ENCODE assay signal across 8 cellular contexts in the genomic region with DNA sequence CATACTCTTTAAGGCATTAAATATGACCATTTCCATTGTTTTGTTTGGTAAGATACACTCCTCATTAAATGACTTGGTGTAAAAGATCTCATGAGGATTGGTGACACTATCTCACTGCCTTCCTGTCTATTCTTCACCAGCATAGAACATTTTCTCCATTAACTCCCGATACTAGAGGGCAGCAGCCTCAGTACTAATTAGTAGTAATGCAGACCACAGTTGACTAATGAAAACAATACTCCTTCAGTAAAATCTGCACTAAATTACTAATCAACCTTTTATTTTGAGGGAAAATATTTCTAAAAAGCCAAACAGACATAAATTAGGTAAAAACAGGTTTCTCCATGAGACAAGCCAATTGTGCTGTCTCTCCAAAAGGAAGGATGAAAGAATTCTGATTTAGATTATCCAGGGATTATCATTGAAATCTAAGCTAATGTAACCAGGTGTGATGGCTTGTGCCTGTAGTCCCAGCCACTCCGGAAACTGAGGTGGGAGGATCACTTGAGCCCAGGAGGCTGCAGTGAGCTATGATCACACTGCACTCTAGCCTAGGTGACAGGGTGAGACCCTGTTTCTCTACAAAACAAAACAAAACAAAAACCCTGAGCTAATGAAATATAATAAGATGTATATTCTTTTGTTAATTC. TPM values are rescaled to one million over a fixed set of nuclear protein-coding genes. Genes with fewer than 3 reads are reported as not detected.
DNase-seq lines count a peak whose midpoint lies in the region; ATAC-seq and TF ChIP-seq lines count a peak whose summit lies in the region.

No MANE protein-coding gene starts in this region.

- intact Hi-C loops in cardiac septum (cut with DNase I) (loop anchor here (2.0 kb wide), 1 partner anchor 60 kb away; no protein-coding TSS in a partner anchor), mammary epithelial cell (cut with micrococcal nuclease) (loop anchor here (1.0 to 2.0 kb wide), 4 partner anchors 54 to 182 kb away; no protein-coding TSS in a partner anchor)

- DNase-seq in cardiac muscle cell (ENCODE audit: low read depth in 1 of 2, low spot score in 1 of 2) (peak; percentile 66 to 77), cardiac septum (ENCODE audit: low spot score) (no peak), NCI-H2029 treated with DMSO at 0.1 percent for 48 hours (lab: John Stamatoyannopoulos, UW) (peak; percentile 65), mammary epithelial cell (peak; percentile 51), kidney glomerular epithelial cell (lab: John Stamatoyannopoulos, UW) (peak; percentile 34)
- DNase-seq in stimulated activated CD4-positive, alpha-beta T cell treated with anti-CD3 and anti-CD28 coated beads, Interleukin-4, amount 100 ng/mL, for 4 hours = peak; percentile 49 to 57

- CTCF ChIA-PET in mammary epithelial cell (lab: Charles Lee; ENCODE audit: low non-redundant PET) = interaction anchor here (0.8 to 1.1 kb wide), 4 partner anchors 10 to 78 kb away, joined by 3 to 13 read pairs (median 6); partner anchors contain the start of gene PGM2L1

- H3K4me3 ChIP-seq in cardiac muscle cell (no peak overlapping the region), mammary epithelial cell (replicated peaks in 1 of 3; ENCODE audit: insufficient read depth in 1 of 3, low read depth in 2 of 3, low read length in 3 of 3) (no peak overlapping the region)

- H3K79me2 ChIP-seq in mammary epithelial cell (ENCODE audit: insufficient read depth, low read length) = no peaks in the 10 kb centered on the region

- H4K20me1 ChIP-seq in mammary epithelial cell (ENCODE audit: insufficient read depth, low read length) = no peaks in the 10 kb centered on the region

- no peak for ATAC-seq in HG03354 (IDR thresholded peaks at IDR 0.05; ENCODE audit: poor library complexity, severe bottlenecking, unreplicated experiment)

- no TSS peak for BruUV-seq in mammary epithelial cell (replicated peaks; lab: Mats Ljungman, UMichigan)

- H3K4me2 ChIP-seq in mammary epithelial cell (ENCODE audit: insufficient read depth, low read depth, low read length) = peak overlapping the region; percentile 18

- peak overlapping the region; percentile 62 for H2AFZ ChIP-seq in mammary epithelial cell (ENCODE audit: low read depth, low read length)

- H3K9ac ChIP-seq in mammary epithelial cell (ENCODE audit: insufficient read depth, low read length) = no peak overlapping the region

- dilution Hi-C loops in mammary epithelial cell (cut with HindIII; ENCODE audit: low sequenced_read_pairs) = no loop called here

- H3K4me1 ChIP-seq in cardiac muscle cell (ENCODE audit: low read depth) = no peaks in the 10 kb centered on the region
- peaks cover 4% of the 10 kb centered on the region for H3K4me1 ChIP-seq in mammary epithelial cell (ENCODE audit: insufficient read depth, low read length)

- H3K36me3 ChIP-seq in cardiac muscle cell (no peaks in the 10 kb centered on the region), mammary epithelial cell (ENCODE audit: insufficient read depth, low read length) (no peaks in the 10 kb centered on the region)

- H3K27me3 ChIP-seq in cardiac muscle cell = no peaks in the 10 kb centered on the region
- no peaks in the 10 kb centered on the region for H3K27me3 ChIP-seq in mammary epithelial cell (ENCODE audit: insufficient read depth, low read length)

- peak; percentile 78 for TF ChIP-seq CTCF in cardiac muscle cell (IDR thresholded peaks at IDR 0.05; ENCODE audit: low read depth, low read length)
- peak; percentile 91 for TF ChIP-seq CTCF in VCaP (conservative IDR thresholded peaks at IDR 0.05)
- peak; percentile 67 to 80 for TF ChIP-seq CTCF in mammary epithelial cell (conservative IDR thresholded peaks at IDR 0.05 in 1 of 2, IDR thresholded peaks at IDR 0.05 in 1 of 2; ENCODE audit: extremely low read depth in 1 of 2, insufficient read depth in 1 of 2, low read depth in 1 of 2, low read length in 2 of 2)

- H3K9me3 ChIP-seq in cardiac muscle cell (ENCODE audit: low read depth) = no peaks in the 10 kb centered on the region
- no peaks in the 10 kb centered on the region for H3K9me3 ChIP-seq in mammary epithelial cell (replicated peaks; ENCODE audit: insufficient read depth, low read length)

- WGBS in mammary epithelial cell (ENCODE audit: low coverage, missing lambda C conversion rate) = 3% methylated on average over 2 of the region's 2 CpGs

- no peak overlapping the region for H3K27ac ChIP-seq in cardiac muscle cell
- peak overlapping the region; percentile 8; the same call in 1 of the 2 replicates for H3K27ac ChIP-seq in VCaP
- no peak overlapping the region for H3K27ac ChIP-seq in mammary epithelial cell (ENCODE audit: insufficient read depth, low read depth, low read length)

- in situ Hi-C loops in mammary epithelial cell (cut with MboI; ENCODE audit: low sequenced_read_pairs in 2 of 2) = loop anchor here in 1 of 2 donors (5.0 kb wide), 1 partner anchor 53 kb away; no protein-coding TSS in a partner anchor

RNA-seq across cellular contexts. Expression of gene PGM2L1, which starts 9.4 kb away (rescaled TPM):
- total RNA-seq in cardiac muscle cell (5.4 and 5.6 TPM in 2 replicates), cardiac septum (1.8 TPM), mammary epithelial cell (1 to 10 TPM; 6.6 to 9.0 TPM)
- polyA plus RNA-seq in cardiac muscle cell (4.7 and 10.5 TPM in 2 replicates), mammary epithelial cell (1.6 TPM)
- 3.1 TPM for polyA minus RNA-seq in mammary epithelial cell
